14 cellular contexts compared by ENCODE assay signal in genomic region chr5:76602094-76602726, GRCh38. TPM values are rescaled to one million over a fixed set of nuclear protein-coding genes. Genes with fewer than 3 reads are reported as not detected.
DNase-seq lines count a peak whose midpoint lies in the region; ATAC-seq, FAIRE-seq and TF ChIP-seq lines count a peak whose summit lies in the region.
"Had no signal": no experiment of that assay in that cellular context is flagged by ENCODE, and none has a peak within 500 bp of the region (broad histone marks: within the 10 kb centered on the region; RNA-seq: fewer than 3 reads in every experiment).

No MANE protein-coding gene starts in this region.

- peaks cover 2% of the 10 kb centered on the region for H3K36me3 Mint-ChIP-seq in neural crest cell (ENCODE audit: low read depth)

- H3K4me1 Mint-ChIP-seq in neural crest cell, result peaks cover 1% of the 10 kb centered on the region

- in situ Hi-C loops in KBM-7 (cut with MboI; ENCODE audit: low pct_unique_long_range_greater_than_20kb, low sequenced_read_pairs), result no loop called here

- no peak overlapping the region for H3K27ac Mint-ChIP-seq in neural crest cell (ENCODE audit: unreplicated experiment)
- H3K27ac Mint-ChIP-seq: activated naive CD8-positive, alpha-beta T cell had no signal

- no peak for ATAC-seq in HG03571 (IDR thresholded peaks at IDR 0.05; ENCODE audit: unreplicated experiment)

- H3K9me3 Mint-ChIP-seq in neural crest cell, result no peaks in the 10 kb centered on the region

- no peaks in the 10 kb centered on the region for H3K27me3 Mint-ChIP-seq in neural crest cell (ENCODE audit: low read depth)
- H3K27me3 Mint-ChIP-seq: activated naive CD8-positive, alpha-beta T cell had no signal

- TF ChIP-seq CTCF in choroid plexus epithelial cell (conservative IDR thresholded peaks at IDR 0.05; ENCODE audit: low read depth, low read length) (peak; percentile 70), neural crest cell (conservative IDR thresholded peaks at IDR 0.05) (peak; percentile 28)

- H3K4me3 Mint-ChIP-seq in neural crest cell, result no peak overlapping the region
- H3K4me3 Mint-ChIP-seq: activated naive CD8-positive, alpha-beta T cell had no signal

- DNase-seq in NAMALWA (ENCODE audit: low spot score) (peak; percentile 21), choroid plexus epithelial cell (ENCODE audit: low read depth) (peak; percentile 73), neural crest cell (ENCODE audit: low read depth, low spot score) (no peak), NCI-H510A (lab: John Stamatoyannopoulos, UW) (no peak), KBM-7 (no peak)
- DNase-seq in activated CD8-positive, alpha-beta memory T cell treated with anti-CD3 and anti-CD28 coated beads for 24 hours, result no peak
- DNase-seq: dorsolateral prefrontal cortex, left lung had no signal

- FAIRE-seq in G401.6 (lab: Jason Lieb, UNC), result peak; percentile 95

- no peak overlapping the region for H3K4me3 ChIP-seq in choroid plexus epithelial cell (ENCODE audit: low read depth, low read length)
- H3K4me3 ChIP-seq: dorsolateral prefrontal cortex, heart right ventricle, left lung, SJCRH30, thoracic aorta had no signal

RNA-seq across cellular contexts. Expression of gene F2RL2, which starts 21.0 kb away (rescaled TPM):
- not detected in 2 replicates for total RNA-seq in neural crest cell

Comparison
In these comparisons a context has a peak if more than half of its experiments do, and no peak if none do; other contexts are left out.
1. DNase-seq: peak in NAMALWA (single experiment) and choroid plexus epithelial cell (single experiment); none in neural crest cell (single experiment), activated CD8-positive, alpha-beta memory T cell treated with anti-CD3 and anti-CD28 coated beads for 24 hours (single experiment), NCI-H510A (single experiment) and KBM-7 (single experiment).